1 cellular context compared by ENCODE assay signal in genomic region chr15:23035964-23036566, GRCh38.
TF ChIP-seq lines count a peak whose summit lies in the region.

No MANE protein-coding gene starts in this region.

TF ChIP-seq in GM12878, 131 proteins besides CTCF, POLR2A, EP300 and RAD21 (continued from another document):
- peak; percentile 70; the same call in 1 of the 2 replicates for TF ChIP-seq YY1 (IDR thresholded peaks at IDR 0.05; ENCODE audit: low read depth, low read length)
- no peak for TF ChIP-seq RFX5 (IDR thresholded peaks at IDR 0.05; ENCODE audit: low read depth, low read length)
- TF ChIP-seq IKZF1 (conservative IDR thresholded peaks at IDR 0.05) = no peak
- no peak for TF ChIP-seq BCL11A (IDR thresholded peaks at IDR 0.05; ENCODE audit: low read depth, low read length)
- TF ChIP-seq HDAC6 (IDR thresholded peaks at IDR 0.05; ENCODE audit: unreplicated experiment) = no peak
- TF ChIP-seq USF2 (IDR thresholded peaks at IDR 0.05; ENCODE audit: borderline replicate concordance, low read depth, low read length) = no peak
- no peak for TF ChIP-seq IKZF2 (IDR thresholded peaks at IDR 0.05)
- peak; percentile 49; the same call in 1 of the 2 replicates for TF ChIP-seq SMARCA5 (IDR thresholded peaks at IDR 0.05)
- no peak for TF ChIP-seq ZBTB4 (CRISPR knock-in tag; IDR thresholded peaks at IDR 0.05)
- TF ChIP-seq BHLHE40 (IDR thresholded peaks at IDR 0.05; ENCODE audit: borderline replicate concordance in 1 of 2, low read depth in 2 of 2, low read length in 1 of 2) = no peak
- TF ChIP-seq CEBPB (IDR thresholded peaks at IDR 0.05; ENCODE audit: borderline replicate concordance in 1 of 2, low read depth in 2 of 2, low read length in 2 of 2) = no peak
- no peak for TF ChIP-seq NBN (IDR thresholded peaks at IDR 0.05)
- TF ChIP-seq SMC3 (IDR thresholded peaks at IDR 0.05; ENCODE audit: borderline replicate concordance, low read length) = peak; percentile 49
